Comparison of ENCODE assay signal across 1 cellular context in the genomic region with DNA sequence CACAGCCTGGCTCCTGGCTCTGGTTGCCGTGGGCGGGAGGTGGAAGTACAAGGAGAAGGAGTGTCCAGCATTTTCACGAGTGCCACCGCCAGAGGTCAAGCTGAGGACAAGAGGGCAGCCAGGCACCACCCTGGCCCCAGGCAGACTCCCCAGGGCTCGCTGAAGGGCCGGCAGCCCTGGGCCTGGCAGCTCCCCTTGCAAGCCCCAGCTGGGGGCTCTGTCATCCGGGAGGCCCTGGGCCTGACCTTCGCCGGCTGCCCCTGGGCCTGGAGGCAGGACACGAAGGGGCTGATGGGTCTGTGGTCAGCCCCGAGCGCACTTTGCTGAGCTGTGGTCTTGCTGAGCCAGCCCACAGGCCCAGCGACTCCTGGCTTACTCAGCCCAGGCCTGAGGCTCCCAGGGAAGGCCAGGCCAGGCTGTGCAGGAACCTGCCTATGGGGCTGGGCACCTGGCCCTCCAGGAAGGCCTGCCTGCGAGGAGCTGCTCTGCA.
TF ChIP-seq lines count a peak whose summit lies in the region.

No MANE protein-coding gene starts in this region.

TF ChIP-seq in HepG2, 621 proteins besides CTCF, POLR2A, EP300 and RAD21 (continued from another document and continues in another):
- TF ChIP-seq SP1 (IDR thresholded peaks at IDR 0.05) (no peak), SP1 (CRISPR knock-in tag; IDR thresholded peaks at IDR 0.05) (no peak), ZNF160 (CRISPR knock-in tag; IDR thresholded peaks at IDR 0.05) (no peak), XRCC5 (optimal IDR thresholded peaks at IDR 0.05; ENCODE audit: low read length) (no peak), MZF1 (CRISPR knock-in tag; IDR thresholded peaks at IDR 0.05; ENCODE audit: borderline replicate concordance) (peak; percentile 34; the same call in 1 of the 2 replicates), ZNF383 (CRISPR knock-in tag; IDR thresholded peaks at IDR 0.05; ENCODE audit: borderline replicate concordance) (no peak), ZNF263 (CRISPR knock-in tag; IDR thresholded peaks at IDR 0.05) (0 out of 2 replicates have a peak, but pooled peaks have one; percentile 51), AKAP8 (CRISPR knock-in tag; IDR thresholded peaks at IDR 0.05) (no peak), ZNF224 (CRISPR knock-in tag; IDR thresholded peaks at IDR 0.05) (no peak), HNRNPH1 (optimal IDR thresholded peaks at IDR 0.05; ENCODE audit: low read depth, low read length) (no peak), SIN3B (IDR thresholded peaks at IDR 0.05; ENCODE audit: low read length) (no peak), ZNF382 (CRISPR knock-in tag; IDR thresholded peaks at IDR 0.05; ENCODE audit: borderline replicate concordance) (no peak), KLF6 (CRISPR knock-in tag; IDR thresholded peaks at IDR 0.05) (no peak), PCBP2 (optimal IDR thresholded peaks at IDR 0.05; ENCODE audit: low read depth, low read length, poor library complexity, severe bottlenecking) (no peak), AHDC1 (CRISPR knock-in tag; IDR thresholded peaks at IDR 0.05; ENCODE audit: borderline replicate concordance) (no peak), ZNF598 (CRISPR knock-in tag; IDR thresholded peaks at IDR 0.05; ENCODE audit: borderline replicate concordance) (no peak), TEAD2 (CRISPR knock-in tag; IDR thresholded peaks at IDR 0.05) (no peak), ZNF343 (CRISPR knock-in tag; IDR thresholded peaks at IDR 0.05) (no peak), KDM3A (CRISPR knock-in tag; IDR thresholded peaks at IDR 0.05; ENCODE audit: low read depth) (no peak), ZNF230 (CRISPR knock-in tag; IDR thresholded peaks at IDR 0.05) (no peak), MYC (CRISPR knock-in tag; IDR thresholded peaks at IDR 0.05; ENCODE audit: borderline replicate concordance) (0 out of 2 replicates have a peak, but pooled peaks have one; percentile 17), ZNF629 (CRISPR knock-in tag; conservative IDR thresholded peaks at IDR 0.05) (no peak), ZSCAN29 (CRISPR knock-in tag; conservative IDR thresholded peaks at IDR 0.05) (no peak), POLR2G (IDR thresholded peaks at IDR 0.05; ENCODE audit: low read depth, low read length) (no peak), CSRNP1 (CRISPR knock-in tag; IDR thresholded peaks at IDR 0.05) (no peak), KMT2B (CRISPR knock-in tag; IDR thresholded peaks at IDR 0.05) (no peak), ZNF546 (CRISPR knock-in tag; conservative IDR thresholded peaks at IDR 0.05) (no peak), FOSL1 (CRISPR knock-in tag; IDR thresholded peaks at IDR 0.05; ENCODE audit: borderline replicate concordance) (no peak), ZBTB34 (CRISPR knock-in tag; IDR thresholded peaks at IDR 0.05) (no peak)
- TF ChIP-seq, protein P1, sequence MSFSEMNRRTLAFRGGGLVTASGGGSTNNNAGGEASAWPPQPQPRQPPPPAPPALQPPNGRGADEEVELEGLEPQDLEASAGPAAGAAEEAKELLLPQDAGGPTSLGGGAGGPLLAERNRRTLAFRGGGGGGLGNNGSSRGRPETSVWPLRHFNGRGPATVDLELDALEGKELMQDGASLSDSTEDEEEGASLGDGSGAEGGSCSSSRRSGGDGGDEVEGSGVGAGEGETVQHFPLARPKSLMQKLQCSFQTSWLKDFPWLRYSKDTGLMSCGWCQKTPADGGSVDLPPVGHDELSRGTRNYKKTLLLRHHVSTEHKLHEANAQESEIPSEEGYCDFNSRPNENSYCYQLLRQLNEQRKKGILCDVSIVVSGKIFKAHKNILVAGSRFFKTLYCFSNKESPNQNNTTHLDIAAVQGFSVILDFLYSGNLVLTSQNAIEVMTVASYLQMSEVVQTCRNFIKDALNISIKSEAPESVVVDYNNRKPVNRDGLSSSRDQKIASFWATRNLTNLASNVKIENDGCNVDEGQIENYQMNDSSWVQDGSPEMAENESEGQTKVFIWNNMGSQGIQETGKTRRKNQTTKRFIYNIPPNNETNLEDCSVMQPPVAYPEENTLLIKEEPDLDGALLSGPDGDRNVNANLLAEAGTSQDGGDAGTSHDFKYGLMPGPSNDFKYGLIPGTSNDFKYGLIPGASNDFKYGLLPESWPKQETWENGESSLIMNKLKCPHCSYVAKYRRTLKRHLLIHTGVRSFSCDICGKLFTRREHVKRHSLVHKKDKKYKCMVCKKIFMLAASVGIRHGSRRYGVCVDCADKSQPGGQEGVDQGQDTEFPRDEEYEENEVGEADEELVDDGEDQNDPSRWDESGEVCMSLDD (CRISPR knock-in tag; IDR thresholded peaks at IDR 0.05; ENCODE audit: borderline replicate concordance): no peak
- TF ChIP-seq, protein P2, sequence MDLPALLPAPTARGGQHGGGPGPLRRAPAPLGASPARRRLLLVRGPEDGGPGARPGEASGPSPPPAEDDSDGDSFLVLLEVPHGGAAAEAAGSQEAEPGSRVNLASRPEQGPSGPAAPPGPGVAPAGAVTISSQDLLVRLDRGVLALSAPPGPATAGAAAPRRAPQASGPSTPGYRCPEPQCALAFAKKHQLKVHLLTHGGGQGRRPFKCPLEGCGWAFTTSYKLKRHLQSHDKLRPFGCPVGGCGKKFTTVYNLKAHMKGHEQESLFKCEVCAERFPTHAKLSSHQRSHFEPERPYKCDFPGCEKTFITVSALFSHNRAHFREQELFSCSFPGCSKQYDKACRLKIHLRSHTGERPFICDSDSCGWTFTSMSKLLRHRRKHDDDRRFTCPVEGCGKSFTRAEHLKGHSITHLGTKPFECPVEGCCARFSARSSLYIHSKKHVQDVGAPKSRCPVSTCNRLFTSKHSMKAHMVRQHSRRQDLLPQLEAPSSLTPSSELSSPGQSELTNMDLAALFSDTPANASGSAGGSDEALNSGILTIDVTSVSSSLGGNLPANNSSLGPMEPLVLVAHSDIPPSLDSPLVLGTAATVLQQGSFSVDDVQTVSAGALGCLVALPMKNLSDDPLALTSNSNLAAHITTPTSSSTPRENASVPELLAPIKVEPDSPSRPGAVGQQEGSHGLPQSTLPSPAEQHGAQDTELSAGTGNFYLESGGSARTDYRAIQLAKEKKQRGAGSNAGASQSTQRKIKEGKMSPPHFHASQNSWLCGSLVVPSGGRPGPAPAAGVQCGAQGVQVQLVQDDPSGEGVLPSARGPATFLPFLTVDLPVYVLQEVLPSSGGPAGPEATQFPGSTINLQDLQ (CRISPR knock-in tag; IDR thresholded peaks at IDR 0.05): no peak
- TF ChIP-seq, protein P3, sequence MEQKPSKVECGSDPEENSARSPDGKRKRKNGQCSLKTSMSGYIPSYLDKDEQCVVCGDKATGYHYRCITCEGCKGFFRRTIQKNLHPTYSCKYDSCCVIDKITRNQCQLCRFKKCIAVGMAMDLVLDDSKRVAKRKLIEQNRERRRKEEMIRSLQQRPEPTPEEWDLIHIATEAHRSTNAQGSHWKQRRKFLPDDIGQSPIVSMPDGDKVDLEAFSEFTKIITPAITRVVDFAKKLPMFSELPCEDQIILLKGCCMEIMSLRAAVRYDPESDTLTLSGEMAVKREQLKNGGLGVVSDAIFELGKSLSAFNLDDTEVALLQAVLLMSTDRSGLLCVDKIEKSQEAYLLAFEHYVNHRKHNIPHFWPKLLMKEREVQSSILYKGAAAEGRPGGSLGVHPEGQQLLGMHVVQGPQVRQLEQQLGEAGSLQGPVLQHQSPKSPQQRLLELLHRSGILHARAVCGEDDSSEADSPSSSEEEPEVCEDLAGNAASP (CRISPR knock-in tag; IDR thresholded peaks at IDR 0.05; ENCODE audit: borderline replicate concordance): 0 out of 2 replicates have a peak, but pooled peaks have one; percentile 10
- TF ChIP-seq, protein P4, sequence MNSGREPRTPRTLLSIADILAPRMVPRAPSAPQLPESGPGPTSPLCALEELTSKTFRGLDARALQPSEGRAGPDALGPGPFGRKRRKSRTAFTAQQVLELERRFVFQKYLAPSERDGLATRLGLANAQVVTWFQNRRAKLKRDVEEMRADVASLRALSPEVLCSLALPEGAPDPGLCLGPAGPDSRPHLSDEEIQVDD (CRISPR knock-in tag; IDR thresholded peaks at IDR 0.05; ENCODE audit: borderline replicate concordance): peak; percentile 26; the same call in 1 of the 2 replicates
- TF ChIP-seq, protein P5, sequence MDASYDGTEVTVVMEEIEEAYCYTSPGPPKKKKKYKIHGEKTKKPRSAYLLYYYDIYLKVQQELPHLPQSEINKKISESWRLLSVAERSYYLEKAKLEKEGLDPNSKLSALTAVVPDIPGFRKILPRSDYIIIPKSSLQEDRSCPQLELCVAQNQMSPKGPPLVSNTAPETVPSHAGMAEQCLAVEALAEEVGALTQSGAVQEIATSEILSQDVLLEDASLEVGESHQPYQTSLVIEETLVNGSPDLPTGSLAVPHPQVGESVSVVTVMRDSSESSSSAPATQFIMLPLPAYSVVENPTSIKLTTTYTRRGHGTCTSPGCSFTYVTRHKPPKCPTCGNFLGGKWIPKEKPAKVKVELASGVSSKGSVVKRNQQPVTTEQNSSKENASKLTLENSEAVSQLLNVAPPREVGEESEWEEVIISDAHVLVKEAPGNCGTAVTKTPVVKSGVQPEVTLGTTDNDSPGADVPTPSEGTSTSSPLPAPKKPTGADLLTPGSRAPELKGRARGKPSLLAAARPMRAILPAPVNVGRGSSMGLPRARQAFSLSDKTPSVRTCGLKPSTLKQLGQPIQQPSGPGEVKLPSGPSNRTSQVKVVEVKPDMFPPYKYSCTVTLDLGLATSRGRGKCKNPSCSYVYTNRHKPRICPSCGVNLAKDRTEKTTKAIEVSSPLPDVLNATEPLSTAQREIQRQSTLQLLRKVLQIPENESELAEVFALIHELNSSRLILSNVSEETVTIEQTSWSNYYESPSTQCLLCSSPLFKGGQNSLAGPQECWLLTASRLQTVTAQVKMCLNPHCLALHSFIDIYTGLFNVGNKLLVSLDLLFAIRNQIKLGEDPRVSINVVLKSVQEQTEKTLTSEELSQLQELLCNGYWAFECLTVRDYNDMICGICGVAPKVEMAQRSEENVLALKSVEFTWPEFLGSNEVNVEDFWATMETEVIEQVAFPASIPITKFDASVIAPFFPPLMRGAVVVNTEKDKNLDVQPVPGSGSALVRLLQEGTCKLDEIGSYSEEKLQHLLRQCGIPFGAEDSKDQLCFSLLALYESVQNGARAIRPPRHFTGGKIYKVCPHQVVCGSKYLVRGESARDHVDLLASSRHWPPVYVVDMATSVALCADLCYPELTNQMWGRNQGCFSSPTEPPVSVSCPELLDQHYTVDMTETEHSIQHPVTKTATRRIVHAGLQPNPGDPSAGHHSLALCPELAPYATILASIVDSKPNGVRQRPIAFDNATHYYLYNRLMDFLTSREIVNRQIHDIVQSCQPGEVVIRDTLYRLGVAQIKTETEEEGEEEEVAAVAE (CRISPR knock-in tag; IDR thresholded peaks at IDR 0.05; ENCODE audit: borderline replicate concordance): no peak
